26 cellular contexts compared by ENCODE assay signal in genomic region chr6:128425855-128426254, GRCh38.
"Had no signal": no experiment of that assay in that cellular context is flagged by ENCODE, and none has a peak within 500 bp of the region (broad histone marks: within the 10 kb centered on the region; RNA-seq: fewer than 3 reads in every experiment).

No MANE protein-coding gene starts in this region.

- H3K4me3 ChIP-seq: dorsolateral prefrontal cortex, gastroesophageal sphincter, left lung, lung, neural progenitor cell, psoas muscle, sigmoid colon, skin epidermis had no signal

- H3K4me2 ChIP-seq: neural progenitor cell had no signal

- H3K9me3 ChIP-seq: gastroesophageal sphincter, left lung, psoas muscle, sigmoid colon had no signal

- H3K4me1 Mint-ChIP-seq: immature natural killer cell; stimulated activated naive B cell treated with anti-CD40 and anti-IgM and Interleukin-4, amounts not matched to agents 10 μg/mL and 1 μg/mL and 100 μg/mL, for 72 hours; stimulated activated naive CD8-positive, alpha-beta T cell treated with anti-CD3 and anti-CD28 coated beads, Interleukin-15, amount 100 ng/mL, for 72 hours had no signal

- H2AFZ ChIP-seq: neural progenitor cell had no signal

- H3K36me3 Mint-ChIP-seq: immature natural killer cell; natural killer cell treated with Interleukin-12 subunit alpha and Interleukin-12 subunit beta and Interleukin-15 and Interleukin-18, amount 100 ng/mL, for 72 hours; stimulated activated naive B cell treated with anti-CD40 and anti-IgM and Interleukin-4, amounts not matched to agents 10 μg/mL and 1 μg/mL and 100 μg/mL, for 72 hours had no signal

- H3K27me3 Mint-ChIP-seq: natural killer cell treated with Interleukin-12 subunit alpha and Interleukin-12 subunit beta and Interleukin-15 and Interleukin-18, amount 100 ng/mL, for 72 hours; stimulated activated naive B cell treated with anti-CD40 and anti-IgM and Interleukin-4, amounts not matched to agents 10 μg/mL and 1 μg/mL and 100 μg/mL, for 72 hours; stimulated activated naive CD8-positive, alpha-beta T cell treated with anti-CD3 and anti-CD28 coated beads, Interleukin-15, amount 100 ng/mL, for 72 hours; type B pancreatic cell had no signal

- H3K4me3 Mint-ChIP-seq: immature natural killer cell; natural killer cell treated with Interleukin-12 subunit alpha and Interleukin-12 subunit beta and Interleukin-15 and Interleukin-18, amount 100 ng/mL, for 72 hours; neural progenitor cell; stimulated activated naive B cell treated with anti-CD40 and anti-IgM and Interleukin-4, amounts not matched to agents 10 μg/mL and 1 μg/mL and 100 μg/mL, for 72 hours; stimulated activated naive CD8-positive, alpha-beta T cell treated with anti-CD3 and anti-CD28 coated beads, Interleukin-15, amount 100 ng/mL, for 72 hours; type B pancreatic cell had no signal

- H3K27ac ChIP-seq: gastroesophageal sphincter, left lung, neural progenitor cell, psoas muscle, sigmoid colon, skin epidermis had no signal

- H3K36me3 ChIP-seq: gastroesophageal sphincter, left lung, neural progenitor cell, sigmoid colon had no signal

- FAIRE-seq: keratinocyte, urothelium cell line had no signal

- H3K9ac ChIP-seq: neural progenitor cell had no signal

- DNase-seq: cortex of kidney; dorsolateral prefrontal cortex; effector CD8-positive, alpha-beta T cell; foreskin fibroblast; glutamatergic neuron; immature natural killer cell; left lung; mesenchymal stem cell; midbrain; nucleus accumbens; psoas muscle; retina; sigmoid colon; stimulated activated CD4-positive, alpha-beta T cell treated with anti-CD3 and anti-CD28 coated beads, Interleukin-2, amount 100 ng/mL, for 24 hours; stimulated activated CD4-positive, alpha-beta T cell treated with anti-CD3 and anti-CD28 coated beads, Interleukin-4, amount 100 ng/mL, for 4 hours; stimulated activated naive B cell treated with anti-CD40 and anti-IgM and Interleukin-4, amounts not matched to agents 10 μg/mL and 1 μg/mL and 100 μg/mL, for 72 hours; stimulated activated naive CD8-positive, alpha-beta T cell treated with anti-CD3 and anti-CD28 coated beads, Interleukin-15, amount 100 ng/mL, for 72 hours; substantia nigra had no signal

- H3K27ac Mint-ChIP-seq: immature natural killer cell; natural killer cell treated with Interleukin-12 subunit alpha and Interleukin-12 subunit beta and Interleukin-15 and Interleukin-18, amount 100 ng/mL, for 72 hours; neural progenitor cell; stimulated activated naive B cell treated with anti-CD40 and anti-IgM and Interleukin-4, amounts not matched to agents 10 μg/mL and 1 μg/mL and 100 μg/mL, for 72 hours; stimulated activated naive CD8-positive, alpha-beta T cell treated with anti-CD3 and anti-CD28 coated beads, Interleukin-15, amount 100 ng/mL, for 72 hours; type B pancreatic cell had no signal

- ATAC-seq: gastroesophageal sphincter; left lung; natural killer cell treated with Interleukin-12 subunit alpha and Interleukin-12 subunit beta and Interleukin-15 and Interleukin-18, amount 100 ng/mL, for 72 hours; psoas muscle; stimulated activated naive B cell treated with anti-CD40 and anti-IgM and Interleukin-4, amounts not matched to agents 10 μg/mL and 1 μg/mL and 100 μg/mL, for 72 hours; stimulated activated naive CD8-positive, alpha-beta T cell treated with anti-CD3 and anti-CD28 coated beads, Interleukin-15, amount 100 ng/mL, for 72 hours had no signal

- H3K9me3 Mint-ChIP-seq: natural killer cell treated with Interleukin-12 subunit alpha and Interleukin-12 subunit beta and Interleukin-15 and Interleukin-18, amount 100 ng/mL, for 72 hours; neural progenitor cell; stimulated activated naive B cell treated with anti-CD40 and anti-IgM and Interleukin-4, amounts not matched to agents 10 μg/mL and 1 μg/mL and 100 μg/mL, for 72 hours; stimulated activated naive CD8-positive, alpha-beta T cell treated with anti-CD3 and anti-CD28 coated beads, Interleukin-15, amount 100 ng/mL, for 72 hours had no signal

- H3K27me3 ChIP-seq: dorsolateral prefrontal cortex, gastroesophageal sphincter, left lung, neural progenitor cell, sigmoid colon had no signal

- H3K4me1 ChIP-seq: left lung had no signal
